In genomic region chr14:101791919-101792572, GRCh38 we compare ENCODE assay signal across 1 cellular context.
TF ChIP-seq lines count a peak whose summit lies in the region.

No MANE protein-coding gene starts in this region.

TF ChIP-seq in A549, 52 proteins besides CTCF, POLR2A, EP300 and RAD21:
- no peak for TF ChIP-seq HES2 (IDR thresholded peaks at IDR 0.05)
- TF ChIP-seq MAFK (IDR thresholded peaks at IDR 0.05; ENCODE audit: partially characterized antibody) = no peak
- TF ChIP-seq ZSCAN20 (CRISPR knock-in tag; IDR thresholded peaks at IDR 0.05) = no peak
- no peak for TF ChIP-seq RARB (CRISPR knock-in tag; IDR thresholded peaks at IDR 0.05)
- TF ChIP-seq TP53 (CRISPR knock-in tag; IDR thresholded peaks at IDR 0.05) = no peak
- TF ChIP-seq ZC3H11A (IDR thresholded peaks at IDR 0.05) = no peak
- no peak for TF ChIP-seq CBX8 (IDR thresholded peaks at IDR 0.05)
- no peak for TF ChIP-seq PBX3 (IDR thresholded peaks at IDR 0.05)
- TF ChIP-seq BHLHE40 (IDR thresholded peaks at IDR 0.05; ENCODE audit: low read depth, low read length) = no peak
- no peak for TF ChIP-seq KDM5A (IDR thresholded peaks at IDR 0.05)
- TF ChIP-seq RCOR1 (IDR thresholded peaks at IDR 0.05; ENCODE audit: low read depth, low read length) = no peak
- TF ChIP-seq TFCP2L1 (CRISPR knock-in tag; IDR thresholded peaks at IDR 0.05) = no peak
- no peak for TF ChIP-seq ELK1 (IDR thresholded peaks at IDR 0.05; ENCODE audit: low read depth, low read length)
TF ChIP-seq in A549: peak in this region for 0.
